1 cellular context compared by ENCODE assay signal in the genomic region with DNA sequence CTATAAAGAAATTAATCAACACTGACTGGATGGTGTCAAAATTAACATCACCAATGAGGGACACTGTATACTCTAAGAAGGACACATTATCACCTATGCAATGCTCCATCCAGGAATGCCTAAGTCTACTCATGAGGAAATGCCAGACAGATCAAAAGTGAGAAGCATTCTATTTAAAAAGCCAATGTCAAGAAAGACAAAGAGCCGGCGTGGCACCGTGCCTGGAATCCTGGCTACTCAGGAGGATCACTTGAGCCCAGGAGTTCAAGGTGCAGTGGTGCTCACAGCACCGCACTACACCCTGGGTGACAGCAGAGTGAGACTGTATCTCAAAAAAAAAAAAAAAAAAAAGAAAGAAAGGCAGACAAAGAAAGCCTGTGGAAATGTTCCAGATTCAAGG.
A peak's percentile ranks its signal among the peaks of the same experiment; 100 is the strongest.
TF ChIP-seq lines count a peak whose summit lies in the region.

No MANE protein-coding gene starts in this region.

TF ChIP-seq in HepG2, 621 proteins besides CTCF, POLR2A, EP300 and RAD21:
- TF ChIP-seq HNF4A (CRISPR knock-in tag; IDR thresholded peaks at IDR 0.05), result 0 out of 2 replicates have a peak, but pooled peaks have one; percentile 12
- TF ChIP-seq ZNF550 (CRISPR knock-in tag; IDR thresholded peaks at IDR 0.05; ENCODE audit: borderline replicate concordance), result no peak
- TF ChIP-seq POGK (CRISPR knock-in tag; conservative IDR thresholded peaks at IDR 0.05), result no peak
TF ChIP-seq in HepG2: peak in this region for 1.
